Comparison of ENCODE assay signal across 13 cellular contexts in the genomic region with DNA sequence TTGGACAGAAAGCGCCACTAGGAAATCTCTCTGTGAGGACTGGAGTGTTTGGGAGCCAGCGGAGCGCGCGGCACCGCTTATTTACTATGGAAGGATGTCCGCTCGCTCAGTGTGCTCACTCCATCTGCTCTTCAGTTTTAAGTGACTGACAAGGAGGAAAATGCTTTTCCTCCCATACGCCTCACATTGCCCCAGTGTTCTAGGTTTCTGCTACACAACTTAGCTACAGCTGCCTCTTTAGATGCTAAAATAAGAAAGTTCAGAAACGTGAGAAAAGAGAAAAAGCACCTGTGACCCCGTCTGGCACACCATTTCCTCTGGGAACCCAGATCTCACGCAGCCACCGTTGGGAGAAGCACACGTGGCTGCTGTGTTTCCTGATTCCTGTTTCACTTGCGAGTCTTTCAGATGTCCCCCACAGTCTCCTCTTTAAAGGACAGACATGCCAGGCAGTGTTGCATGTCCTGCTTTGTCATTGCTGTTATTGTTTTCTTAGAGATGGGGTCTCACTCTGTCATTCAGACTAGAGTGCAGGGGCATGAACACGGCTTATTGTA. TPM values are rescaled to one million over a fixed set of nuclear protein-coding genes. Genes with fewer than 3 reads are reported as not detected.
DNase-seq lines count a peak whose midpoint lies in the region; ATAC-seq and TF ChIP-seq lines count a peak whose summit lies in the region.
"Had no signal": no experiment of that assay in that cellular context is flagged by ENCODE, and none has a peak within 500 bp of the region (broad histone marks: within the 10 kb centered on the region; RNA-seq: fewer than 3 reads in every experiment).

No MANE protein-coding gene starts in this region.

- peaks cover 0 to 6% of the 10 kb centered on the region in 2 donors for H3K4me1 ChIP-seq in uterus

- H3K27me3 ChIP-seq in WERI-Rb-1 (ENCODE audit: insufficient read depth, low read depth, severe bottlenecking) (no peaks in the 10 kb centered on the region), uterus (no peaks in the 10 kb centered on the region)

- TF ChIP-seq POLR2A in uterus (IDR thresholded peaks at IDR 0.05), result no peak

- H3K36me3 ChIP-seq in WERI-Rb-1 (peaks cover 6% of the 10 kb centered on the region), uterus (no peaks in the 10 kb centered on the region)

- H3K9me3 ChIP-seq in WERI-Rb-1 (ENCODE audit: severe bottlenecking) (no peaks in the 10 kb centered on the region), uterus (no peaks in the 10 kb centered on the region)

- H3K4me3 ChIP-seq in WERI-Rb-1 (ENCODE audit: low read depth, low read length) (peak overlapping the region; percentile 9; the same call in 1 of the 2 replicates), uterus (no peak overlapping the region)
- H3K4me3 ChIP-seq: SK-N-MC had no signal

- DNase-seq in NCI-H82 (lab: John Stamatoyannopoulos, UW) (peak; percentile 51), NCI-H82 treated with DMSO at 0.1 percent for 48 hours (lab: John Stamatoyannopoulos, UW; ENCODE audit: unreplicated experiment) (no peak), WERI-Rb-1 (peak; percentile 28), left kidney (ENCODE audit: low read depth, low spot score) (peak; percentile 46), uterus (no peak), SHP77 (lab: John Stamatoyannopoulos, UW) (no peak)
- no peak for DNase-seq in activated effector memory CD4-positive, alpha-beta T cell treated with anti-CD3 and anti-CD28 coated beads, Interleukin-2, amount 50 U/mL, for 16 hours
- DNase-seq: KBM-7, NCI-H187 had no signal

- no peak for TF ChIP-seq CTCF in WERI-Rb-1 (IDR thresholded peaks at IDR 0.05; ENCODE audit: low read depth, low read length)
- no peak for TF ChIP-seq CTCF in uterus (IDR thresholded peaks at IDR 0.05)

- no peak for ATAC-seq in HG02981 (IDR thresholded peaks at IDR 0.05; ENCODE audit: unreplicated experiment)

- intact Hi-C loops in uterus (cut with DNase I; ENCODE audit: low total_unique reads), result no loop called here

- H3K27ac ChIP-seq in WERI-Rb-1, result no peak overlapping the region
- peak overlapping the region; percentile 74 to 79 for H3K27ac ChIP-seq in uterus
- H3K27ac ChIP-seq: SK-N-MC had no signal

RNA-seq across cellular contexts. Expression of a gene that starts 11.7 kb away (rescaled TPM):
- total RNA-seq in uterus, result 10 to 100 TPM in 1 of 4 donors, 1 to 10 TPM in 2, not detected in 1; 1.8 to 35.2 (median 8.7) TPM
- total RNA-seq: bronchial epithelial cell had no signal

RNA-seq across cellular contexts. Expression of a gene that starts 16.0 kb away (rescaled TPM):
- 1 to 10 TPM in 3 of 4 donors, under 1 TPM in 1; 0.26 to 8.7 (median 6.9) TPM for total RNA-seq in uterus

RNA-seq across cellular contexts. Expression of a gene that starts 50.8 kb away (rescaled TPM):
- total RNA-seq in uterus, result 10 to 100 TPM in 3 of 4 donors, 1 to 10 TPM in 1; 6.7 to 24.1 (median 21.5) TPM

RNA-seq across cellular contexts. Expression of a gene that starts 51.9 kb away (rescaled TPM):
- total RNA-seq in uterus, result 10 to 100 TPM in 1 of 4 donors, 1 to 10 TPM in 2, under 1 TPM in 1; 0.48 to 11.8 (median 5.6) TPM
- total RNA-seq: activated naive CD4-positive, alpha-beta T cell treated with anti-CD3 and anti-CD28 coated beads for 36 hours; bronchial epithelial cell had no signal

Comparison
In these comparisons a context has a peak if more than half of its experiments do, and no peak if none do; other contexts are left out.
1. DNase-seq: peak in NCI-H82 (single experiment), WERI-Rb-1 (single experiment) and left kidney (single experiment); none in NCI-H82 treated with DMSO at 0.1 percent for 48 hours (single experiment), uterus (0 of 2), activated effector memory CD4-positive, alpha-beta T cell treated with anti-CD3 and anti-CD28 coated beads, Interleukin-2, amount 50 U/mL, for 16 hours (single experiment) and SHP77 (0 of 2).